20 cellular contexts compared by ENCODE assay signal in genomic region chr21:41671212-41671762, GRCh38.
"Had no signal": no experiment of that assay in that cellular context is flagged by ENCODE, and none has a peak within 500 bp of the region (broad histone marks: within the 10 kb centered on the region; RNA-seq: fewer than 3 reads in every experiment).

No MANE protein-coding gene starts in this region.

- H3K27ac Mint-ChIP-seq: activated CD4-positive, alpha-beta memory T cell treated with anti-CD3 and anti-CD28 coated beads, Interleukin-2, amount 10 ng/mL, durations not matched to agents 7 days and 5 days; activated naive CD4-positive, alpha-beta T cell treated with anti-CD3 and anti-CD28 coated beads for 36 hours; activated T-cell treated with anti-CD3 and anti-CD28 coated beads, Interleukin-2, amount 50 U/mL, for 24 hours; activated T-helper 2 cell treated with anti-CD3 and anti-CD28 coated beads, Interferon-gamma antibody, Interleukin-2, Interleukin-4, amounts not matched to agents 10 μg/mL and 5 μg/mL and 100 μg/mL, durations not matched to agents 14 hours and 24 hours and 36 hours; immature natural killer cell; WTC11 had no signal

- H3K9me3 ChIP-seq: neutrophil, sigmoid colon, tibial artery, uterus had no signal

- ATAC-seq: esophagus mucosa; naive thymus-derived CD8-positive, alpha-beta T cell; WTC11 had no signal

- H3K4me3 Mint-ChIP-seq: activated CD4-positive, alpha-beta memory T cell treated with anti-CD3 and anti-CD28 coated beads, Interleukin-2, amount 10 ng/mL, durations not matched to agents 7 days and 5 days; activated naive CD4-positive, alpha-beta T cell treated with anti-CD3 and anti-CD28 coated beads for 36 hours; activated T-cell treated with anti-CD3 and anti-CD28 coated beads, Interleukin-2, amount 50 U/mL, for 24 hours; immature natural killer cell; naive thymus-derived CD8-positive, alpha-beta T cell; WTC11 had no signal

- H3K36me3 Mint-ChIP-seq: immature natural killer cell; naive thymus-derived CD8-positive, alpha-beta T cell; WTC11 had no signal

- H3K9me3 Mint-ChIP-seq: activated CD4-positive, alpha-beta memory T cell treated with anti-CD3 and anti-CD28 coated beads, Interleukin-2, amount 10 ng/mL, durations not matched to agents 7 days and 5 days; activated naive CD4-positive, alpha-beta T cell treated with anti-CD3 and anti-CD28 coated beads for 36 hours; activated T-cell treated with anti-CD3 and anti-CD28 coated beads, Interleukin-2, amount 50 U/mL, for 24 hours; activated T-helper 2 cell treated with anti-CD3 and anti-CD28 coated beads, Interferon-gamma antibody, Interleukin-2, Interleukin-4, amounts not matched to agents 10 μg/mL and 5 μg/mL and 100 μg/mL, durations not matched to agents 14 hours and 24 hours and 36 hours; naive thymus-derived CD8-positive, alpha-beta T cell; WTC11 had no signal

- DNase-seq: activated CD4-positive, alpha-beta T cell treated with anti-CD3 and anti-CD28 coated beads for 4 hours; activated naive CD4-positive, alpha-beta T cell treated with anti-CD3 and anti-CD28 coated beads for 36 hours; activated T-cell treated with anti-CD3 and anti-CD28 coated beads, Interleukin-2, amount 50 U/mL, for 24 hours; aorta; brain microvascular endothelial cell; effector CD4-positive, alpha-beta T cell; immature natural killer cell; mesenchymal stem cell; stimulated activated CD4-positive, alpha-beta T cell treated with anti-CD3 and anti-CD28 coated beads, Interleukin-4, amount 100 ng/mL, for 4 hours; stimulated activated naive CD4-positive, alpha-beta T cell; substantia nigra; uterus had no signal
